ENCODE assay signal across 13 cellular contexts in genomic region chr2:202056611-202057010, GRCh38. TPM values are rescaled to one million over a fixed set of nuclear protein-coding genes. Genes with fewer than 3 reads are reported as not detected.
DNase-seq lines count a peak whose midpoint lies in the region; ATAC-seq and TF ChIP-seq lines count a peak whose summit lies in the region.
"Had no signal": no experiment of that assay in that cellular context is flagged by ENCODE, and none has a peak within 500 bp of the region (broad histone marks: within the 10 kb centered on the region; RNA-seq: fewer than 3 reads in every experiment).

No MANE protein-coding gene starts in this region.

- DNase-seq in NCI-H2227 (lab: John Stamatoyannopoulos, UW; ENCODE audit: unreplicated experiment) (peak; percentile 21), NCI-H2227 treated with DMSO at 0.1 percent for 48 hours (lab: John Stamatoyannopoulos, UW) (no peak), NB4 (ENCODE audit: low read depth) (peak; percentile 33), dermis blood vessel endothelial cell (peak; percentile 20), psoas muscle (no peak), CD1c-positive myeloid dendritic cell (ENCODE audit: extremely low spot score) (no peak)
- DNase-seq: activated CD4-positive, alpha-beta memory T cell treated with anti-CD3 and anti-CD28 coated beads for 36 hours; anterior cingulate cortex; natural killer cell; stimulated activated CD4-positive, alpha-beta T cell treated with anti-CD3 and anti-CD28 coated beads, Interleukin-4, amount 100 ng/mL, for 4 hours had no signal

- intact Hi-C loops in psoas muscle (cut with DNase I) = no loop called here

- H3K27ac ChIP-seq in psoas muscle = no peak overlapping the region

- WGBS in psoas muscle, 3 donors = 56 to 73% (median 60%) methylated on average over 2 of the region's 2 CpGs

- ATAC-seq in psoas muscle = no peak
- no peak for ATAC-seq in GM18870 (IDR thresholded peaks at IDR 0.05; ENCODE audit: unreplicated experiment)
- ATAC-seq in GM18519 (IDR thresholded peaks at IDR 0.05; ENCODE audit: low FRiP score, unreplicated experiment) = no peak

- H3K4me3 ChIP-seq in NB4 (ENCODE audit: low read depth, low read length) (no peak overlapping the region), psoas muscle (no peak overlapping the region)

- no peaks in the 10 kb centered on the region for H3K27me3 ChIP-seq in psoas muscle (ENCODE audit: insufficient read depth in 3 of 3, low read length in 2 of 3)

- H3K9me3 ChIP-seq in psoas muscle = no peaks in the 10 kb centered on the region

- no peaks in the 10 kb centered on the region for H3K36me3 ChIP-seq in psoas muscle (ENCODE audit: insufficient read depth in 1 of 2, low read depth in 1 of 2)

- TF ChIP-seq CTCF in NB4 (IDR thresholded peaks at IDR 0.05; ENCODE audit: low read depth, low read length) = peak; percentile 33
- TF ChIP-seq CTCF in psoas muscle (IDR thresholded peaks at IDR 0.05) = peak; percentile 22

- peaks cover 6% of the 10 kb centered on the region for H3K4me1 ChIP-seq in psoas muscle

- TF ChIP-seq POLR2A in NB4 (IDR thresholded peaks at IDR 0.05; ENCODE audit: extremely low read depth, insufficient read length) = no peak

RNA-seq across cellular contexts. Expression of gene KIAA2012, which starts 16.4 kb away (rescaled TPM):
- total RNA-seq in dermis blood vessel endothelial cell (not detected in 2 replicates), psoas muscle (under 1 TPM in 1 of 4 donors, not detected in 3; 0.06 TPM)
- polyA plus RNA-seq in psoas muscle = under 1 TPM in 1 of 3 donors, not detected in 2; 0.03 TPM
- total RNA-seq: activated CD4-positive, alpha-beta memory T cell treated with anti-CD3 and anti-CD28 coated beads for 36 hours; natural killer cell; ureter had no signal

RNA-seq across cellular contexts. Expression of gene FZD7, which starts 23.0 kb away (rescaled TPM):
- total RNA-seq in dermis blood vessel endothelial cell = 0.19 and 0.68 TPM in 2 replicates
- total RNA-seq in psoas muscle = 10 to 100 TPM in 2 of 4 donors, 1 to 10 TPM in 2; 4.1 to 32.1 (median 9.9) TPM
- 10 to 100 TPM in 1 of 3 donors, 1 to 10 TPM in 2; 1.8 to 14.4 (median 3.7) TPM for polyA plus RNA-seq in psoas muscle

Comparison
In these comparisons a context has a peak if more than half of its experiments do, and no peak if none do; other contexts are left out.
1. DNase-seq: peak in NCI-H2227 (single experiment), NB4 (single experiment) and dermis blood vessel endothelial cell (single experiment); none in NCI-H2227 treated with DMSO at 0.1 percent for 48 hours (single experiment), psoas muscle (0 of 2) and CD1c-positive myeloid dendritic cell (single experiment).